ENCODE assay signal across 9 cellular contexts in the genomic region with DNA sequence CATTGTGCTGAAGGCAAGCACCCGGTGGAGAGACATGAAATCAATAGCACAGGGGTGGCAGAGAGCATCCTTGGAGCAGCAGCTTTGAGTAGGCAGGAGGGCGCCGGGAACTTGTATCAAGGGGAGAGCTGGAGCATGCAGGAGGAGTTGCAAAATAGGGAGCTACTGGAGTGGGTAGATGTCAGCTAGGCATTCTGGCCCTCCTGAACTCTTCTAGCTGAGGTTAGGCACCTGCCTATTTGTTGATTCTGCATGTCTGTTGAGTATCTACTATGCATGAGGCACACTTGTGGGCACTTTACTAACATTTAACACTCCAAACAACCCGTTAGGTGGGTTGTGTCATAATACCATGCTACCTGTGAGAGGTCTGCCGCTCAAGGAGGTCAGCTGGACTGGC. TPM values are rescaled to one million over a fixed set of nuclear protein-coding genes. Genes with fewer than 3 reads are reported as not detected.
DNase-seq lines count a peak whose midpoint lies in the region; ATAC-seq, FAIRE-seq and TF ChIP-seq lines count a peak whose summit lies in the region.
"Not testable (repeated sequence)": the region's sequence is repeated elsewhere in the genome, so short reads cannot be mapped to it uniquely, and the experiment has no call there.
"Had no signal": no experiment of that assay in that cellular context is flagged by ENCODE, and none has a peak within 500 bp of the region (broad histone marks: within the 10 kb centered on the region; RNA-seq: fewer than 3 reads in every experiment).

No MANE protein-coding gene starts in this region.

- in situ Hi-C loops in HepG2 (cut with HindIII; ENCODE audit: extremely low pct_ligation_motif_present, low pct_unique_long_range_greater_than_20kb), result not testable (repeated sequence)

- not testable (repeated sequence) for H3K9me3 ChIP-seq in left lung; HepG2 (ENCODE audit: low read length); lower lobe of right lung; lung (ENCODE audit: control insufficient read depth in 2 of 2, insufficient read depth in 1 of 2, low read length in 1 of 2); upper lobe of left lung; upper lobe of right lung

- CTCF ChIA-PET in HepG2 (lab: Yijun Ruan, JAX; ENCODE audit: low intra/inter-chr PET ratio, low total read pairs), result not testable (repeated sequence)

- H4K20me1 ChIP-seq in HepG2 (ENCODE audit: insufficient read depth, low read length), result not testable (repeated sequence)

- H3K27ac ChIP-seq in left lung; HepG2 (ENCODE audit: extremely low read length, insufficient read depth, low read length); lower lobe of right lung; lung (ENCODE audit: low read depth in 1 of 2, low read length in 1 of 2); upper lobe of left lung; upper lobe of right lung: not testable (repeated sequence)

- not testable (repeated sequence) for H3K27me3 ChIP-seq in bronchial epithelial cell (ENCODE audit: control insufficient read depth, insufficient read depth, low read length); left lung; HepG2 (ENCODE audit: control insufficient read depth in 1 of 2, insufficient read depth in 2 of 2, low read length in 2 of 2); lower lobe of right lung (ENCODE audit: low read depth); lung (ENCODE audit: control insufficient read depth, insufficient read depth); upper lobe of left lung; upper lobe of right lung

- TF ChIP-seq RAD21 in HepG2 (CRISPR knock-in tag; IDR thresholded peaks at IDR 0.05), result not testable (repeated sequence)

- H3K36me3 ChIP-seq in bronchial epithelial cell (ENCODE audit: control insufficient read depth, insufficient read depth, low read length); left lung; HepG2 (replicated peaks in 1 of 2; ENCODE audit: control insufficient read depth in 1 of 2, insufficient read depth in 2 of 2, low read length in 2 of 2); lower lobe of right lung; lung (ENCODE audit: control insufficient read depth in 2 of 2, insufficient read depth in 2 of 2, low read length in 2 of 2); upper lobe of left lung; upper lobe of right lung: not testable (repeated sequence)

- H3K4me1 ChIP-seq in left lung; HepG2 (ENCODE audit: insufficient read depth, low read length); lower lobe of right lung; lung (ENCODE audit: control insufficient read depth in 2 of 2, insufficient read depth in 2 of 2, low read length in 2 of 2); upper lobe of left lung; upper lobe of right lung: not testable (repeated sequence)

- not testable (repeated sequence) for BruUV-seq in HepG2 (replicated peaks; lab: Mats Ljungman, UMichigan)

- H3K4me2 ChIP-seq in HepG2 (ENCODE audit: low read depth, low read length), result not testable (repeated sequence)

- peak; percentile 90 for FAIRE-seq in bronchial epithelial cell (lab: Jason Lieb, UNC)
- peak; percentile 39 for FAIRE-seq in HepG2 (lab: Jason Lieb, UNC)

- TF ChIP-seq POLR2A in HepG2 (IDR thresholded peaks at IDR 0.05; ENCODE audit: insufficient read depth in 1 of 2, low read depth in 2 of 2, low read length in 2 of 2); upper lobe of left lung (IDR thresholded peaks at IDR 0.05): not testable (repeated sequence)

- not testable (repeated sequence) for H3K79me2 ChIP-seq in HepG2 (ENCODE audit: insufficient read depth, low read length)

- TF ChIP-seq EP300 in HepG2 (IDR thresholded peaks at IDR 0.05; ENCODE audit: low read depth in 2 of 2, low read length in 2 of 2); HepG2 (CRISPR knock-in tag; IDR thresholded peaks at IDR 0.05; ENCODE audit: borderline replicate concordance); upper lobe of left lung (IDR thresholded peaks at IDR 0.05): not testable (repeated sequence)

- H2AFZ ChIP-seq in HepG2 (ENCODE audit: low read length), result not testable (repeated sequence)

- H3K9ac ChIP-seq in HepG2 (ENCODE audit: insufficient read depth, low read depth, low read length), result not testable (repeated sequence)

- DNase-seq in bronchial epithelial cell (ENCODE audit: low read depth); left lung; HepG2 (ENCODE audit: low spot score); lower lobe of right lung; lung (ENCODE audit: low spot score); upper lobe of left lung; upper lobe of right lung: not testable (repeated sequence)

- peak; percentile 83 for ATAC-seq in left lung
- ATAC-seq in HepG2, result not testable (repeated sequence)
- ATAC-seq in lower lobe of right lung, result peak; percentile 84 to 92
- ATAC-seq in lung (ENCODE audit: insufficient read depth, low FRiP score), result peak; percentile 54
- ATAC-seq in upper lobe of left lung (ENCODE audit: low FRiP score in 2 of 2), result peak; percentile 23 to 74
- ATAC-seq in upper lobe of right lung, result peak; percentile 89

- H3K4me3 ChIP-seq in bronchial epithelial cell (ENCODE audit: low read depth, low read length); left lung; HepG2 (replicated peaks in 1 of 3; ENCODE audit: insufficient read depth in 1 of 3, low read depth in 2 of 3, low read length in 3 of 3); lower lobe of right lung; lung; upper lobe of left lung; upper lobe of right lung: not testable (repeated sequence)

- TF ChIP-seq CTCF in bronchial epithelial cell (IDR thresholded peaks at IDR 0.05; ENCODE audit: insufficient read depth, low read length, severe bottlenecking); left lung (IDR thresholded peaks at IDR 0.05); HepG2 (CRISPR knock-in tag; IDR thresholded peaks at IDR 0.05); lower lobe of right lung (IDR thresholded peaks at IDR 0.05); lung (IDR thresholded peaks at IDR 0.05; ENCODE audit: control extremely low read depth, extremely low read depth); upper lobe of left lung (IDR thresholded peaks at IDR 0.05); upper lobe of right lung (IDR thresholded peaks at IDR 0.05): not testable (repeated sequence)

- intact Hi-C loops in left lung (cut with DNase I); HepG2 (cut with micrococcal nuclease; ENCODE audit: unreplicated experiment); lower lobe of right lung (cut with DNase I); upper lobe of right lung (cut with DNase I): not testable (repeated sequence)

- no CpG with 5 or more reads among the region's 5 CpGs for WGBS in HepG2 (ENCODE audit: low lambda C conversion rate)
- no CpG with 5 or more reads among the region's 5 CpGs for WGBS in lung, 2 donors
- no CpG with 5 or more reads among the region's 5 CpGs for WGBS in upper lobe of left lung, 2 donors

- POLR2A ChIA-PET in HepG2 (lab: Yijun Ruan, JAX), result not testable (repeated sequence)

RNA-seq across cellular contexts. Expression of gene MAGEH1, which starts 7.5 kb away (rescaled TPM):
- total RNA-seq in bronchial epithelial cell, result 1.5 and 3.9 TPM in 2 replicates
- total RNA-seq in left lung, result 10 to 100 TPM; 30.4 to 30.5 TPM
- 3.0 and 5.0 TPM in 2 replicates for total RNA-seq in HepG2 (2016; rRNA removed; fragmentation: Illumina TruSeq; extraction: Trizol)
- 0.40 and 0.79 TPM in 2 replicates for total RNA-seq in HepG2 (2016; cell fraction: cytosol; rRNA removed; fragmentation: Illumina TruSeq; extraction: Trizol; ENCODE audit: low read depth)
- 4.2 and 6.3 TPM in 2 replicates for total RNA-seq in HepG2 (2016; cell fraction: insoluble cytoplasmic fraction; rRNA removed; fragmentation: Illumina TruSeq; extraction: Trizol)
- total RNA-seq in HepG2 (2016; cell fraction: membrane; rRNA removed; fragmentation: Illumina TruSeq; extraction: Trizol), result 1.0 and 1.5 TPM in 2 replicates
- 4.5 and 4.6 TPM in 2 replicates for total RNA-seq in HepG2 (2016; cell fraction: nucleus; rRNA removed; fragmentation: Illumina TruSeq; extraction: Trizol)
- polyA plus RNA-seq in HepG2 (2011; rRNA removed), result 3.6 and 3.8 TPM in 2 replicates
- polyA plus RNA-seq in HepG2 (2011; cell fraction: cytosol; rRNA removed), result 3.6 and 3.8 TPM in 2 replicates
- 0.82 and 1.1 TPM in 2 replicates for polyA plus RNA-seq in HepG2 (2011; cell fraction: nucleus; rRNA removed)
- 2.7 and 3.3 TPM in 2 replicates for polyA plus RNA-seq in HepG2 (2012)
- 0.50 and 0.55 TPM in 2 replicates for polyA plus RNA-seq in HepG2 (2016; cell fraction: cytosol; fragmentation: Illumina TruSeq; extraction: Trizol; ENCODE audit: low read depth)
- polyA plus RNA-seq in HepG2 (2016; cell fraction: insoluble cytoplasmic fraction; fragmentation: Illumina TruSeq; extraction: Trizol; ENCODE audit: low read depth), result 3.4 and 3.6 TPM in 2 replicates
- polyA plus RNA-seq in HepG2 (2016; cell fraction: membrane; fragmentation: Illumina TruSeq; extraction: Trizol; ENCODE audit: low read depth), result 0.80 and 0.92 TPM in 2 replicates
- 6.1 and 9.2 TPM in 2 replicates for polyA plus RNA-seq in HepG2 (2016; cell fraction: nucleus; fragmentation: Illumina TruSeq; extraction: Trizol; ENCODE audit: insufficient read depth, low read depth)
- 1.5 TPM in 1 of 2 replicates, not detected in the other for polyA minus RNA-seq in HepG2 (2011; rRNA and poly(A)+ RNA removed; ENCODE audit: low replicate concordance)
- polyA minus RNA-seq in HepG2 (2011; cell fraction: cytosol; rRNA and poly(A)+ RNA removed), result 1.1 and 1.7 TPM in 2 replicates
- 1.0 TPM in 1 of 2 replicates, not detected in the other for polyA minus RNA-seq in HepG2 (2011; cell fraction: nucleus; rRNA and poly(A)+ RNA removed)
- 25.6 TPM for total RNA-seq in lower lobe of right lung
- total RNA-seq in lung, result 10 to 100 TPM; 22.3 to 63.3 TPM
- 10 to 100 TPM; 16.8 to 26.8 TPM for polyA plus RNA-seq in lung
- total RNA-seq in upper lobe of left lung, result 10 to 100 TPM in 5 of 6 donors, 1 to 10 TPM in 1; 7.3 to 26.3 (median 25.6) TPM
- 27.2 TPM for total RNA-seq in upper lobe of right lung
- total RNA-seq: Caco-2, Calu3 had no signal

RNA-seq across cellular contexts. Expression of gene USP51, which starts 30.2 kb away (rescaled TPM):
- total RNA-seq in bronchial epithelial cell (0.13 and 0.26 TPM in 2 replicates), left lung (1 to 10 TPM; 3.0 to 3.3 TPM), HepG2 (2016; rRNA removed; fragmentation: Illumina TruSeq; extraction: Trizol) (not detected in 2 replicates), lower lobe of right lung (4.2 TPM), lung (10 to 100 TPM in 1 of 2 donors, 1 to 10 TPM in 1; 4.4 to 10.2 TPM), upper lobe of left lung (1 to 10 TPM in 5 of 6 donors, under 1 TPM in 1; 0.55 to 4.4 (median 3.2) TPM), upper lobe of right lung (3.7 TPM)
- total RNA-seq in HepG2 (2016; cell fraction: cytosol; rRNA removed; fragmentation: Illumina TruSeq; extraction: Trizol; ENCODE audit: low read depth), result not detected in 2 replicates
- not detected in 2 replicates for total RNA-seq in HepG2 (2016; cell fraction: insoluble cytoplasmic fraction; rRNA removed; fragmentation: Illumina TruSeq; extraction: Trizol)
- total RNA-seq in HepG2 (2016; cell fraction: membrane; rRNA removed; fragmentation: Illumina TruSeq; extraction: Trizol), result not detected in 2 replicates
- not detected in 2 replicates for total RNA-seq in HepG2 (2016; cell fraction: nucleus; rRNA removed; fragmentation: Illumina TruSeq; extraction: Trizol)
- polyA plus RNA-seq in HepG2 (2011; rRNA removed) (not detected in 2 replicates), lung (1 to 10 TPM in 1 of 2 donors, under 1 TPM in 1; 0.70 to 1.3 TPM)
- polyA plus RNA-seq in HepG2 (2011; cell fraction: cytosol; rRNA removed), result not detected in 2 replicates
- polyA plus RNA-seq in HepG2 (2011; cell fraction: nucleus; rRNA removed), result not detected in 2 replicates
- not detected in 2 replicates for polyA plus RNA-seq in HepG2 (2012)
- polyA plus RNA-seq in HepG2 (2016; cell fraction: cytosol; fragmentation: Illumina TruSeq; extraction: Trizol; ENCODE audit: low read depth), result not detected in 2 replicates
- polyA plus RNA-seq in HepG2 (2016; cell fraction: insoluble cytoplasmic fraction; fragmentation: Illumina TruSeq; extraction: Trizol; ENCODE audit: low read depth), result not detected in 2 replicates
- polyA plus RNA-seq in HepG2 (2016; cell fraction: membrane; fragmentation: Illumina TruSeq; extraction: Trizol; ENCODE audit: low read depth), result not detected in 2 replicates
- not detected in 2 replicates for polyA plus RNA-seq in HepG2 (2016; cell fraction: nucleus; fragmentation: Illumina TruSeq; extraction: Trizol; ENCODE audit: insufficient read depth, low read depth)
- polyA minus RNA-seq in HepG2 (2011; rRNA and poly(A)+ RNA removed; ENCODE audit: low replicate concordance), result not detected in 2 replicates
- not detected in 2 replicates for polyA minus RNA-seq in HepG2 (2011; cell fraction: cytosol; rRNA and poly(A)+ RNA removed)
- polyA minus RNA-seq in HepG2 (2011; cell fraction: nucleus; rRNA and poly(A)+ RNA removed), result not detected in 2 replicates
